ENCODE assay signal across 14 cellular contexts in genomic region chr12:63882844-63883243, GRCh38. TPM values are rescaled to one million over a fixed set of nuclear protein-coding genes. Genes with fewer than 3 reads are reported as not detected.
DNase-seq lines count a peak whose midpoint lies in the region; ATAC-seq, FAIRE-seq and TF ChIP-seq lines count a peak whose summit lies in the region.
"Had no signal": no experiment of that assay in that cellular context is flagged by ENCODE, and none has a peak within 500 bp of the region (broad histone marks: within the 10 kb centered on the region; RNA-seq: fewer than 3 reads in every experiment).

No MANE protein-coding gene starts in this region.

- FAIRE-seq in GM12891 (lab: Jason Lieb, UNC) = no peak
- FAIRE-seq: astrocyte, GM18507 had no signal

- no peaks in the 10 kb centered on the region for H3K36me3 Mint-ChIP-seq in WTC11
- peaks cover 5% of the 10 kb centered on the region for H3K36me3 Mint-ChIP-seq in neural crest cell (ENCODE audit: low read depth)
- H3K36me3 Mint-ChIP-seq: stimulated activated effector memory CD8-positive, alpha-beta T cell treated with anti-CD3 and anti-CD28 coated beads, Interleukin-12 subunit alpha, Interleukin-12 subunit beta, amount 100 ng/mL, for 72 hours had no signal

- H3K9me3 Mint-ChIP-seq in WTC11 (no peaks in the 10 kb centered on the region), neural crest cell (no peaks in the 10 kb centered on the region)
- H3K9me3 Mint-ChIP-seq: stimulated activated effector memory CD8-positive, alpha-beta T cell treated with anti-CD3 and anti-CD28 coated beads, Interleukin-12 subunit alpha, Interleukin-12 subunit beta, amount 100 ng/mL, for 72 hours had no signal

- DNase-seq in Daoy (ENCODE audit: low read depth) (peak; percentile 9), NCI-H2029 treated with DMSO at 0.1 percent for 48 hours (lab: John Stamatoyannopoulos, UW) (peak; percentile 37), WTC11 (ENCODE audit: low spot score) (peak; percentile 29), neural crest cell (ENCODE audit: low read depth, low spot score) (peak; percentile 5), right lobe of liver (no peak), GM12891 (ENCODE audit: insufficient read length, low spot score) (no peak)
- DNase-seq: Caco-2, left cardiac atrium had no signal

- H3K4me3 ChIP-seq in right lobe of liver = no peak overlapping the region
- H3K4me3 ChIP-seq: smooth muscle cell had no signal

- CTCF ChIA-PET in WTC11 (lab: Charles Lee) = interaction anchor here (1.4 kb wide), 1 partner anchor 38 kb away, joined by 4 read pairs; the partner anchor contains the start of gene SRGAP1

- POLR2A ChIA-PET in WTC11 (lab: Charles Lee) = no interaction called here

- ATAC-seq in WTC11 (peak; percentile 98), right lobe of liver (no peak), HG02759 (IDR thresholded peaks at IDR 0.05; ENCODE audit: unreplicated experiment) (no peak), GM21390 (IDR thresholded peaks at IDR 0.05; ENCODE audit: unreplicated experiment) (no peak)
- ATAC-seq: stimulated activated effector memory CD8-positive, alpha-beta T cell treated with anti-CD3 and anti-CD28 coated beads, Interleukin-12 subunit alpha, Interleukin-12 subunit beta, amount 100 ng/mL, for 72 hours had no signal

- H3K4me1 ChIP-seq in right lobe of liver = no peaks in the 10 kb centered on the region

- H3K4me1 Mint-ChIP-seq in WTC11 (peaks cover 14% of the 10 kb centered on the region), neural crest cell (peaks cover 25% of the 10 kb centered on the region)
- H3K4me1 Mint-ChIP-seq: stimulated activated effector memory CD8-positive, alpha-beta T cell treated with anti-CD3 and anti-CD28 coated beads, Interleukin-12 subunit alpha, Interleukin-12 subunit beta, amount 100 ng/mL, for 72 hours had no signal

- H3K27ac ChIP-seq in right lobe of liver = no peak overlapping the region

- intact Hi-C loops in right lobe of liver (cut with DNase I) = no loop called here

- no peaks in the 10 kb centered on the region for H3K36me3 ChIP-seq in right lobe of liver

- TF ChIP-seq CTCF in WTC11 (IDR thresholded peaks at IDR 0.05) = no peak
- no peak for TF ChIP-seq CTCF in neural crest cell (conservative IDR thresholded peaks at IDR 0.05)
- TF ChIP-seq CTCF in right lobe of liver (IDR thresholded peaks at IDR 0.05) = no peak

- H3K27ac Mint-ChIP-seq in WTC11 (no peak overlapping the region), neural crest cell (ENCODE audit: unreplicated experiment) (peak overlapping the region; percentile 27)
- H3K27ac Mint-ChIP-seq: stimulated activated effector memory CD8-positive, alpha-beta T cell treated with anti-CD3 and anti-CD28 coated beads, Interleukin-12 subunit alpha, Interleukin-12 subunit beta, amount 100 ng/mL, for 72 hours had no signal

- H3K4me3 Mint-ChIP-seq in WTC11 (no peak overlapping the region), neural crest cell (no peak overlapping the region)
- H3K4me3 Mint-ChIP-seq: stimulated activated effector memory CD8-positive, alpha-beta T cell treated with anti-CD3 and anti-CD28 coated beads, Interleukin-12 subunit alpha, Interleukin-12 subunit beta, amount 100 ng/mL, for 72 hours had no signal

- H3K27me3 Mint-ChIP-seq in WTC11 (ENCODE audit: low read depth) (no peaks in the 10 kb centered on the region), neural crest cell (ENCODE audit: low read depth) (no peaks in the 10 kb centered on the region)

- WGBS in right lobe of liver (ENCODE audit: insufficient coverage, low coverage, low lambda C conversion rate, missing lambda C conversion rate) = 50% methylated on average over 1 of the region's 2 CpGs

- H3K27me3 ChIP-seq in right lobe of liver = no peaks in the 10 kb centered on the region

- no peaks in the 10 kb centered on the region for H3K9me3 ChIP-seq in right lobe of liver
- H3K9me3 ChIP-seq: Caco-2 had no signal

- no peak for TF ChIP-seq POLR2A in right lobe of liver (IDR thresholded peaks at IDR 0.05)
- no peak for TF ChIP-seq POLR2A in GM12891 (IDR thresholded peaks at IDR 0.05; ENCODE audit: low read depth, low read length)

TF ChIP-seq in WTC11, 78 proteins besides CTCF, POLR2A, EP300 and RAD21 (continues in another document):
- TF ChIP-seq, protein P1, sequence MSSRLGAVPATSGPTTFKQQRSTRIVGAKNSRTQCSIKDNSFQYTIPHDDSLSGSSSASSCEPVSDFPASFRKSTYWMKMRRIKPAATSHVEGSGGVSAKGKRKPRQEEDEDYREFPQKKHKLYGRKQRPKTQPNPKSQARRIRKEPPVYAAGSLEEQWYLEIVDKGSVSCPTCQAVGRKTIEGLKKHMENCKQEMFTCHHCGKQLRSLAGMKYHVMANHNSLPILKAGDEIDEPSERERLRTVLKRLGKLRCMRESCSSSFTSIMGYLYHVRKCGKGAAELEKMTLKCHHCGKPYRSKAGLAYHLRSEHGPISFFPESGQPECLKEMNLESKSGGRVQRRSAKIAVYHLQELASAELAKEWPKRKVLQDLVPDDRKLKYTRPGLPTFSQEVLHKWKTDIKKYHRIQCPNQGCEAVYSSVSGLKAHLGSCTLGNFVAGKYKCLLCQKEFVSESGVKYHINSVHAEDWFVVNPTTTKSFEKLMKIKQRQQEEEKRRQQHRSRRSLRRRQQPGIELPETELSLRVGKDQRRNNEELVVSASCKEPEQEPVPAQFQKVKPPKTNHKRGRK (CRISPR knock-in tag; IDR thresholded peaks at IDR 0.05; ENCODE audit: borderline replicate concordance) = no peak
- no peak for TF ChIP-seq MYBL2 (CRISPR knock-in tag; IDR thresholded peaks at IDR 0.05)
- no peak for TF ChIP-seq AR (CRISPR knock-in tag; IDR thresholded peaks at IDR 0.05)
- TF ChIP-seq JUN (CRISPR knock-in tag; IDR thresholded peaks at IDR 0.05) = no peak

TF ChIP-seq in GM12891, 5 proteins besides CTCF, POLR2A, EP300 and RAD21:
- no peak for TF ChIP-seq POLR2AphosphoS5 (IDR thresholded peaks at IDR 0.05; ENCODE audit: low read depth, low read length)
- TF ChIP-seq SPI1 (IDR thresholded peaks at IDR 0.05; ENCODE audit: low read depth, low read length) = no peak
- no peak for TF ChIP-seq PAX5 (IDR thresholded peaks at IDR 0.05; ENCODE audit: insufficient read depth, low read length, severe bottlenecking)
- no peak for TF ChIP-seq POU2F2 (IDR thresholded peaks at IDR 0.05; ENCODE audit: low read depth, low read length)
- TF ChIP-seq TAF1 (IDR thresholded peaks at IDR 0.05; ENCODE audit: low read depth, low read length) = no peak

RNA-seq across cellular contexts. Expression of gene SRGAP1, which starts 38.3 kb away (rescaled TPM):
- 0.91 and 1.7 TPM in 2 replicates for total RNA-seq in Daoy (2014; rRNA removed; shearing (Covaris generic))
- 8.1 to 10.3 TPM (median 9.9 TPM) in 3 replicates for total RNA-seq in WTC11 (2021)
- 12.6 and 14.8 TPM in 2 replicates for total RNA-seq in neural crest cell
- 1 to 10 TPM; 1.3 to 5.0 (median 3.0) TPM for total RNA-seq in right lobe of liver
- polyA plus RNA-seq in GM12891 (2012; ENCODE audit: low read depth, missing spikeins) = 0.41 TPM

Comparison
In these comparisons a context has a peak if more than half of its experiments do, and no peak if none do; other contexts are left out.
1. DNase-seq: peak in Daoy (single experiment), NCI-H2029 treated with DMSO at 0.1 percent for 48 hours (single experiment), WTC11 (single experiment) and neural crest cell (single experiment); none in right lobe of liver (0 of 3) and GM12891 (single experiment).